In genomic region chr1:47249755-47250154, GRCh38 we compare ENCODE assay signal across 1 cellular context.
TF ChIP-seq lines count a peak whose summit lies in the region.

No MANE protein-coding gene starts in this region.

TF ChIP-seq in K562, 482 proteins besides CTCF, POLR2A, EP300 and RAD21 (continued from another document):
- TF ChIP-seq HNRNPUL1 (IDR thresholded peaks at IDR 0.05; ENCODE audit: low read length) (no peak), ZNF740 (CRISPR knock-in tag; IDR thresholded peaks at IDR 0.05) (no peak), ZNF740 (tag; IDR thresholded peaks at IDR 0.05) (no peak), TRIM25 (IDR thresholded peaks at IDR 0.05; ENCODE audit: borderline replicate concordance) (no peak), PHTF2 (CRISPR knock-in tag; IDR thresholded peaks at IDR 0.05) (no peak), KLF16 (IDR thresholded peaks at IDR 0.05) (no peak)
TF ChIP-seq in K562: peak in this region for 0.
